Comparison of ENCODE assay signal across 14 cellular contexts in genomic region chr20:47133809-47134456, GRCh38.
DNase-seq lines count a peak whose midpoint lies in the region; ATAC-seq and TF ChIP-seq lines count a peak whose summit lies in the region.
"Had no signal": no experiment of that assay in that cellular context is flagged by ENCODE, and none has a peak within 500 bp of the region (broad histone marks: within the 10 kb centered on the region; RNA-seq: fewer than 3 reads in every experiment).

No MANE protein-coding gene starts in this region.

- H3K9ac ChIP-seq in IMR-90 (ENCODE audit: low read depth, low read length): no peak overlapping the region
- H3K9ac ChIP-seq: BLaER1 had no signal

- no peaks in the 10 kb centered on the region for H3K9me3 ChIP-seq in IMR-90 (ENCODE audit: control insufficient read depth, insufficient read depth, low read length)
- H3K9me3 ChIP-seq: BLaER1 had no signal

- H3K23ac ChIP-seq in IMR-90 (ENCODE audit: low read depth, low read length): peak overlapping the region; percentile 55

- H3K14ac ChIP-seq in IMR-90 (replicated peaks; ENCODE audit: low read depth, low read length): peak overlapping the region; percentile 84

- no peaks in the 10 kb centered on the region for H3K36me3 ChIP-seq in IMR-90 (ENCODE audit: control insufficient read depth, insufficient read depth, low read length)
- H3K36me3 ChIP-seq: BLaER1 had no signal

- BruUV-seq in IMR-90 (replicated peaks; lab: Mats Ljungman, UMichigan): no TSS peak
- BruUV-seq in MCF 10A (replicated peaks; lab: Mats Ljungman, UMichigan): no TSS peak

- intact Hi-C loops in IMR-90 (cut with micrococcal nuclease): no loop called here
- intact Hi-C loops in MCF 10A (cut with micrococcal nuclease): no loop called here

- peaks cover 0 to 3% of the 10 kb centered on the region in 2 experiments; a peak in 1 of 4 replicates for H3K79me1 ChIP-seq in IMR-90 (ENCODE audit: low read depth in 1 of 2, low read length in 2 of 2)

- WGBS in IMR-90 (ENCODE audit: extremely low coverage in 2 of 2, insufficient read length in 1 of 2), 2 experiments: no CpG with 5 or more reads among the region's 3 CpGs

- peak overlapping the region; percentile 41 for H3K27ac ChIP-seq in IMR-90 (ENCODE audit: insufficient read depth, low read length)
- H3K27ac ChIP-seq: BLaER1 had no signal

- no peak for TF ChIP-seq RAD21 in IMR-90 (IDR thresholded peaks at IDR 0.05; ENCODE audit: low read length)

- H3K4me3 ChIP-seq in AG10803 (ENCODE audit: low read length): no peak overlapping the region
- no peak overlapping the region for H3K4me3 ChIP-seq in IMR-90 (ENCODE audit: insufficient read depth, low read depth, low read length)
- H3K4me3 ChIP-seq: BLaER1 had no signal

- H3K4me1 ChIP-seq in IMR-90 (ENCODE audit: control insufficient read depth, insufficient read depth, low read length): peaks cover 13% of the 10 kb centered on the region
- H3K4me1 ChIP-seq: BLaER1 had no signal

- no peak overlapping the region for H3K4me3 Mint-ChIP-seq in MCF 10A (ENCODE audit: unreplicated experiment)
- H3K4me3 Mint-ChIP-seq: activated B cell treated with CpG ODN at 0.5 μM for 24 hours; activated T-cell treated with anti-CD3 and anti-CD28 coated beads, Interleukin-2, amount 50 U/mL, for 4 hours; brain; natural killer cell treated with Interleukin-12 subunit alpha and Interleukin-12 subunit beta and Interleukin-15 and Interleukin-18, amount 100 ng/mL, for 72 hours had no signal

- H4K8ac ChIP-seq in IMR-90 (ENCODE audit: low read depth in 2 of 2, low read length in 2 of 2): peak overlapping the region; percentile 32 to 81; a peak in 3 of 4 replicates

- no peak overlapping the region for H3K4me2 ChIP-seq in IMR-90 (ENCODE audit: low read depth, low read length)
- H3K4me2 ChIP-seq: BLaER1 had no signal

- TF ChIP-seq POLR2A in IMR-90 (IDR thresholded peaks at IDR 0.05; ENCODE audit: low read depth, low read length): no peak

- H3K27ac Mint-ChIP-seq in MCF 10A (ENCODE audit: low read depth, unreplicated experiment): peak overlapping the region; percentile 19
- H3K27ac Mint-ChIP-seq: activated B cell treated with CpG ODN at 0.5 μM for 24 hours; natural killer cell treated with Interleukin-12 subunit alpha and Interleukin-12 subunit beta and Interleukin-15 and Interleukin-18, amount 100 ng/mL, for 72 hours had no signal

- in situ Hi-C loops in IMR-90 (cut with MboI; ENCODE audit: low sequenced_read_pairs): no loop called here

- peak overlapping the region; percentile 83 for H4K91ac ChIP-seq in IMR-90 (ENCODE audit: insufficient read depth, low read depth, low read length)

- no peak overlapping the region for H3K56ac ChIP-seq in IMR-90 (ENCODE audit: extremely low read depth, insufficient read depth, low read length)

- peak overlapping the region; percentile 89; the same call in 1 of the 3 replicates for H2BK15ac ChIP-seq in IMR-90 (ENCODE audit: low read depth, low read length)

- peak overlapping the region; percentile 19 for H2AK9ac ChIP-seq in IMR-90 (replicated peaks; ENCODE audit: low read depth, low read length, poor library complexity)

- dilution Hi-C loops in IMR-90 (cut with HindIII; ENCODE audit: low sequenced_read_pairs, unreplicated experiment): no loop called here

- peak overlapping the region; percentile 89 for H2BK20ac ChIP-seq in IMR-90 (ENCODE audit: low read depth, low read length)

- H3K9me3 Mint-ChIP-seq in MCF 10A (ENCODE audit: unreplicated experiment): no peaks in the 10 kb centered on the region
- H3K9me3 Mint-ChIP-seq: activated B cell treated with CpG ODN at 0.5 μM for 24 hours; activated T-cell treated with anti-CD3 and anti-CD28 coated beads, Interleukin-2, amount 50 U/mL, for 4 hours; natural killer cell treated with Interleukin-12 subunit alpha and Interleukin-12 subunit beta and Interleukin-15 and Interleukin-18, amount 100 ng/mL, for 72 hours had no signal

- peak overlapping the region; percentile 26 for H4K5ac ChIP-seq in IMR-90 (ENCODE audit: low read depth, low read length)

- H3K4me1 Mint-ChIP-seq in MCF 10A (ENCODE audit: insufficient read depth, unreplicated experiment): peaks cover 12% of the 10 kb centered on the region
- H3K4me1 Mint-ChIP-seq: activated B cell treated with CpG ODN at 0.5 μM for 24 hours had no signal

- H3K9me1 ChIP-seq in IMR-90 (ENCODE audit: insufficient read depth, low read length): peaks cover 18% of the 10 kb centered on the region

- no peaks in the 10 kb centered on the region for H4K20me1 ChIP-seq in IMR-90 (ENCODE audit: insufficient read depth, low read length)
- H4K20me1 ChIP-seq: BLaER1 had no signal

- H2AK5ac ChIP-seq in IMR-90 (ENCODE audit: low read depth, low read length): peak overlapping the region; percentile 92

- ATAC-seq in IMR-90 (ENCODE audit: low read depth): peak; percentile 88
- ATAC-seq in GM18868 (IDR thresholded peaks at IDR 0.05; ENCODE audit: unreplicated experiment): no peak
- no peak for ATAC-seq in GM21367 (IDR thresholded peaks at IDR 0.05; ENCODE audit: unreplicated experiment)
- no peak for ATAC-seq in HG03354 (IDR thresholded peaks at IDR 0.05; ENCODE audit: poor library complexity, severe bottlenecking, unreplicated experiment)
- ATAC-seq: activated T-cell treated with anti-CD3 and anti-CD28 coated beads, Interleukin-2, amount 50 U/mL, for 4 hours; natural killer cell treated with Interleukin-12 subunit alpha and Interleukin-12 subunit beta and Interleukin-15 and Interleukin-18, amount 100 ng/mL, for 72 hours had no signal

- peak overlapping the region; percentile 73 for H2AFZ ChIP-seq in IMR-90 (replicated peaks; ENCODE audit: low read length, poor library complexity)

- H2BK120ac ChIP-seq in IMR-90 (ENCODE audit: low read depth, low read length): peak overlapping the region; percentile 90

- no peaks in the 10 kb centered on the region for H3K36me3 Mint-ChIP-seq in MCF 10A (ENCODE audit: insufficient read depth, unreplicated experiment)
- H3K36me3 Mint-ChIP-seq: natural killer cell treated with Interleukin-12 subunit alpha and Interleukin-12 subunit beta and Interleukin-15 and Interleukin-18, amount 100 ng/mL, for 72 hours had no signal

- POLR2A ChIA-PET in IMR-90 (lab: Charles Lee; ENCODE audit: unreplicated experiment) (no interaction called here), MCF 10A (lab: Yijun Ruan, JAX) (interaction anchor here (0.6 to 12.1 kb wide), 6 partner anchors 9 to 369 kb away, joined by 3 to 188 read pairs (median 4); no protein-coding TSS in a partner anchor)

- TF ChIP-seq CTCF in AG10803 (conservative IDR thresholded peaks at IDR 0.05; ENCODE audit: low read length) (no peak), IMR-90 (conservative IDR thresholded peaks at IDR 0.05; ENCODE audit: low read depth, low read length) (no peak), MCF 10A (IDR thresholded peaks at IDR 0.05; ENCODE audit: unreplicated experiment) (no peak)

- DNase-seq in AG10803 (ENCODE audit: low read depth): peak; percentile 83
- peak; percentile 79 for DNase-seq in IMR-90
- DNase-seq in MCF 10A (ENCODE audit: unreplicated experiment): peak; percentile 89
- DNase-seq in kidney tubule cell (ENCODE audit: low spot score): peak; percentile 40
- DNase-seq in NCI-H69 (lab: John Stamatoyannopoulos, UW): no peak
- DNase-seq: activated B cell treated with CpG ODN at 0.5 μM for 24 hours; activated T-cell treated with anti-CD3 and anti-CD28 coated beads, Interleukin-2, amount 50 U/mL, for 4 hours; NCI-H2227 treated with DMSO at 0.1 percent for 48 hours had no signal

- H2BK5ac ChIP-seq in IMR-90 (ENCODE audit: low read depth, low read length, poor library complexity, severe bottlenecking): peak overlapping the region; percentile 52

- peak overlapping the region; percentile 88 for H3K4ac ChIP-seq in IMR-90 (ENCODE audit: low read depth, low read length)

- H3K27me3 Mint-ChIP-seq in MCF 10A (ENCODE audit: insufficient read depth, unreplicated experiment): no peaks in the 10 kb centered on the region

- peak overlapping the region; percentile 42; the same call in 1 of the 2 replicates for H3K18ac ChIP-seq in IMR-90 (ENCODE audit: low read depth, low read length)

- CTCF ChIA-PET in IMR-90 (lab: Yijun Ruan, JAX) (interaction anchor here (1.3 kb wide), 1 partner anchor 250 kb away, joined by 3 read pairs; no protein-coding TSS in a partner anchor), MCF 10A (lab: Yijun Ruan, JAX) (interaction anchor here (0.6 to 1.2 kb wide), 6 partner anchors 8 to 1772 kb away, joined by 3 to 6 read pairs (median 4); no protein-coding TSS in a partner anchor)

- no peaks in the 10 kb centered on the region for H3K27me3 ChIP-seq in IMR-90 (ENCODE audit: control insufficient read depth, insufficient read depth, low read length)
- H3K27me3 ChIP-seq: BLaER1 had no signal

TF ChIP-seq in IMR-90, 13 proteins besides CTCF, POLR2A, EP300 and RAD21:
- TF ChIP-seq CEBPB (IDR thresholded peaks at IDR 0.05; ENCODE audit: low read depth, low read length): peak; percentile 84
- TF ChIP-seq USF2 (IDR thresholded peaks at IDR 0.05; ENCODE audit: low read depth, low read length): no peak
- TF ChIP-seq MAFK (IDR thresholded peaks at IDR 0.05; ENCODE audit: low read depth, low read length): no peak
- no peak for TF ChIP-seq RCOR1 (IDR thresholded peaks at IDR 0.05; ENCODE audit: insufficient replicate concordance, low read length)
- no peak for TF ChIP-seq CHD1 (IDR thresholded peaks at IDR 0.05; ENCODE audit: low read depth, low read length)
TF ChIP-seq in IMR-90: peak in this region for 1.
